In genomic region chr6:108408861-108409260, GRCh38 we compare ENCODE assay signal across 23 cellular contexts.
"Had no signal": no experiment of that assay in that cellular context is flagged by ENCODE, and none has a peak within 500 bp of the region (broad histone marks: within the 10 kb centered on the region; RNA-seq: fewer than 3 reads in every experiment).

No MANE protein-coding gene starts in this region.

- H3K4me3 ChIP-seq: pancreas, prostate gland, right atrium auricular region, sigmoid colon, stomach, thoracic aorta, thyroid gland, tibial nerve, upper lobe of left lung, vagina had no signal

- H3K27ac ChIP-seq: neutrophil, prostate gland, right atrium auricular region, sigmoid colon, stomach, thoracic aorta, thyroid gland, tibial nerve, upper lobe of left lung, vagina had no signal

- FAIRE-seq: pancreas, urothelium cell line had no signal

- H3K4me1 ChIP-seq: prostate gland, sigmoid colon, stomach, thyroid gland, tibial nerve, upper lobe of left lung, vagina had no signal

- H3K36me3 ChIP-seq: neutrophil, pancreas, prostate gland, right atrium auricular region, sigmoid colon, thoracic aorta, thyroid gland, upper lobe of left lung, vagina had no signal

- H3K9me3 ChIP-seq: neutrophil, pancreas, prostate gland, right atrium auricular region, sigmoid colon, thoracic aorta, thyroid gland, upper lobe of left lung, vagina had no signal

- DNase-seq: natural killer cell; nephron progenitor cell; nucleus accumbens; retina; sigmoid colon; stimulated activated CD4-positive, alpha-beta T cell treated with anti-CD3 and anti-CD28 coated beads, Interleukin-15, amount 100 ng/mL, for 24 hours; stimulated activated CD4-positive, alpha-beta T cell treated with anti-CD3 and anti-CD28 coated beads, Interleukin-2, amount 100 ng/mL, for 24 hours; stimulated activated CD4-positive, alpha-beta T cell treated with anti-CD3 and anti-CD28 coated beads, Interleukin-2, amount 100 ng/mL, for 48 hours; stimulated activated CD4-positive, alpha-beta T cell treated with anti-CD3 and anti-CD28 coated beads, Interleukin-4, amount 100 ng/mL, for 24 hours; stimulated activated naive B cell treated with anti-CD40 and anti-IgM and Interleukin-4, amounts not matched to agents 10 μg/mL and 1 μg/mL and 100 μg/mL, for 72 hours; stimulated activated naive CD4-positive, alpha-beta T cell treated with Interleukin-2 at 50 U/mL for 16 hours; stomach; thyroid gland; upper lobe of left lung had no signal

- ATAC-seq: natural killer cell; stimulated activated effector memory CD8-positive, alpha-beta T cell treated with anti-CD3 and anti-CD28 coated beads, Interleukin-12 subunit alpha, Interleukin-12 subunit beta, amount 100 ng/mL, for 72 hours; stimulated activated naive B cell treated with anti-CD40 and anti-IgM and Interleukin-4, amounts not matched to agents 10 μg/mL and 1 μg/mL and 100 μg/mL, for 72 hours had no signal

- H3K27me3 ChIP-seq: neutrophil, pancreas, right atrium auricular region, sigmoid colon, stomach, thyroid gland, tibial nerve, upper lobe of left lung, vagina had no signal
